ENCODE assay signal across 18 cellular contexts in genomic region chr15:91961357-91961756, GRCh38.
"Had no signal": no experiment of that assay in that cellular context is flagged by ENCODE, and none has a peak within 500 bp of the region (broad histone marks: within the 10 kb centered on the region; RNA-seq: fewer than 3 reads in every experiment).

No MANE protein-coding gene starts in this region.

- H3K4me1 ChIP-seq: colonic mucosa, psoas muscle, right lobe of liver had no signal

- H3K27ac Mint-ChIP-seq: stimulated activated naive CD8-positive, alpha-beta T cell treated with anti-CD3 and anti-CD28 coated beads, Interleukin-15, Interleukin-2, amounts not matched to agents 100 ng/mL and 50 ng/mL, for 24 hours; T-helper 2 cell treated with Interferon-gamma antibody and Interleukin-4, amounts not matched to agents 5 μg/mL and 100 μg/mL, for 36 hours had no signal

- H3K4me3 Mint-ChIP-seq: neural crest cell; stimulated activated naive CD8-positive, alpha-beta T cell treated with anti-CD3 and anti-CD28 coated beads, Interleukin-15, Interleukin-2, amounts not matched to agents 100 ng/mL and 50 ng/mL, for 24 hours; T-helper 2 cell treated with Interferon-gamma antibody and Interleukin-4, amounts not matched to agents 5 μg/mL and 100 μg/mL, for 36 hours had no signal

- H3K9me3 ChIP-seq: colonic mucosa, psoas muscle, right lobe of liver, upper lobe of left lung had no signal

- H3K4me3 ChIP-seq: colonic mucosa, lung, psoas muscle, right lobe of liver, smooth muscle cell had no signal

- H3K27me3 Mint-ChIP-seq: stimulated activated naive CD8-positive, alpha-beta T cell treated with anti-CD3 and anti-CD28 coated beads, Interleukin-15, Interleukin-2, amounts not matched to agents 100 ng/mL and 50 ng/mL, for 24 hours had no signal

- DNase-seq: activated CD4-positive, alpha-beta T cell treated with anti-CD3 and anti-CD28 coated beads, Interleukin-2, amount 50 U/mL, for 1 hour; activated CD4-positive, CD25-positive, alpha-beta regulatory T cell; activated naive CD4-positive, alpha-beta T cell; caudate nucleus; colonic mucosa; head of caudate nucleus; midbrain; psoas muscle; right lobe of liver; stimulated activated CD4-positive, alpha-beta T cell treated with anti-CD3 and anti-CD28 coated beads, Interleukin-4, amount 100 ng/mL, for 4 hours; stimulated activated CD8-positive, alpha-beta memory T cell treated with anti-CD3 and anti-CD28 coated beads, Interleukin-4, amount 100 ng/mL, for 48 hours; upper lobe of left lung had no signal

- H3K27ac ChIP-seq: colonic mucosa, foreskin keratinocyte, psoas muscle, right lobe of liver had no signal

- H3K36me3 ChIP-seq: colonic mucosa, right lobe of liver, upper lobe of left lung had no signal

- H3K27me3 ChIP-seq: colonic mucosa, foreskin keratinocyte, right lobe of liver, upper lobe of left lung had no signal

- ATAC-seq: foreskin keratinocyte, psoas muscle, right lobe of liver had no signal
